ENCODE assay signal across 21 cellular contexts in the genomic region with DNA sequence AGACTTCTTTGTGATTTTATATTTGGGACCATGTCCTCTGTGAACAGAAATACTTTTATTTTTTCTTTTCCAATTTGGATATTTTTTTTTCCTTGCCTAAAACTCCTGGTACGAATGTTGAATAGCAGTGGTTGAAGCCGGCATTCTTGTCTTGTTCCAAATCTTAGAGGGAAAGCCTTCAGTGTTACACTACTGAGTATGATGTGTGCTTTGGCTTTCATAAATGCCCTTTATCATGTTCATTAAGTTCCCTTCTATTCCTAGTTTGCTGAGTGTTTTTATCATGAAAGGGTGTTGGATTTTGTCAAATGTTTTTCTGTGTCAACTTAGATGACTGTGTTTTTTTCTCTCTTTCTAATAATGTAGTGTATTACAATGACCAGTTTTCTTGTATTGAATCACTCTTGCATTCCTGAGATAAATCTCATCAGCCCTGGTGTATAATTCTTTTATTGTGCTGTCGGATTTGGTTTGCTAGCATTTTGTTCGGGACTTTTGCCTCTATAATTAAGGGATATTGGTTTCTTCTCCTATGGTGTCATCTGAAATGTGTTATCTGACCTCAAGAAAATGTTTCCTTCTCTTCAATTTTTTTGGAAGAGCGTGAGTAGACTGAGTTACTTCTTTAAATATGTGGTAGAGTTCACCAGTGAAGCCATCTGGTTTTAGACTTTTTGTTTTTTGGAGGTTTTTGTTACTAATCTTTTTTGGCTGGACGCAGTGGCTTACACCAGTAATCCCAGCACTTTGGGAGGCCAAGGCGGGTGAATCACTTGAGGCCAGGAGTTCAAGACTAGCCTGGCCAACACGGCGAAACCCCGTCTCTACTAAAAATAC. TPM values are rescaled to one million over a fixed set of nuclear protein-coding genes. Genes with fewer than 3 reads are reported as not detected.
A peak's percentile ranks its signal among the peaks of the same experiment; 100 is the strongest.
DNase-seq lines count a peak whose midpoint lies in the region; ATAC-seq and TF ChIP-seq lines count a peak whose summit lies in the region.
"Had no signal": no experiment of that assay in that cellular context is flagged by ENCODE, and none has a peak within 500 bp of the region (broad histone marks: within the 10 kb centered on the region; RNA-seq: fewer than 3 reads in every experiment).

No MANE protein-coding gene starts in this region.

- ATAC-seq in RWPE2 (ENCODE audit: low read depth) (peak; percentile 44; the same call in 1 of the 3 replicates), sciatic nerve (peak; percentile 62), GM18907 (IDR thresholded peaks at IDR 0.05; ENCODE audit: unreplicated experiment) (no peak)
- ATAC-seq in activated naive CD8-positive, alpha-beta T cell treated with anti-CD3 and anti-CD28 coated beads, Interleukin-2, amount 50 U/mL, for 24 hours: no peak
- ATAC-seq: naive thymus-derived CD8-positive, alpha-beta T cell; psoas muscle; stimulated activated memory B cell treated with anti-CD40 and anti-IgM and Interleukin-4, amounts not matched to agents 10 μg/mL and 1 μg/mL and 100 μg/mL, for 72 hours had no signal

- no peaks in the 10 kb centered on the region for H3K9me3 ChIP-seq in RWPE2 (ENCODE audit: severe bottlenecking)
- no peaks in the 10 kb centered on the region for H3K9me3 ChIP-seq in CD8-positive, alpha-beta memory T cell (ENCODE audit: low read length)
- H3K9me3 ChIP-seq: colonic mucosa had no signal

- H3K4me1 Mint-ChIP-seq in activated naive CD8-positive, alpha-beta T cell treated with anti-CD3 and anti-CD28 coated beads, Interleukin-2, amount 50 U/mL, for 24 hours: no peaks in the 10 kb centered on the region
- H3K4me1 Mint-ChIP-seq in CD8-positive, alpha-beta memory T cell: no peaks in the 10 kb centered on the region
- H3K4me1 Mint-ChIP-seq: naive thymus-derived CD8-positive, alpha-beta T cell; stimulated activated memory B cell treated with anti-CD40 and anti-IgM and Interleukin-4, amounts not matched to agents 10 μg/mL and 1 μg/mL and 100 μg/mL, for 72 hours had no signal

- H3K27ac ChIP-seq in RWPE2 (ENCODE audit: poor library complexity, severe bottlenecking): no peak overlapping the region
- no peak overlapping the region for H3K27ac ChIP-seq in CD8-positive, alpha-beta memory T cell (ENCODE audit: low read depth, low read length)
- H3K27ac ChIP-seq: C4-2B, colonic mucosa, psoas muscle, transverse colon had no signal

- no peak overlapping the region for H3K4me3 Mint-ChIP-seq in activated naive CD8-positive, alpha-beta T cell treated with anti-CD3 and anti-CD28 coated beads, Interleukin-2, amount 50 U/mL, for 24 hours
- no peak overlapping the region for H3K4me3 Mint-ChIP-seq in CD8-positive, alpha-beta memory T cell
- H3K4me3 Mint-ChIP-seq: naive thymus-derived CD8-positive, alpha-beta T cell; stimulated activated memory B cell treated with anti-CD40 and anti-IgM and Interleukin-4, amounts not matched to agents 10 μg/mL and 1 μg/mL and 100 μg/mL, for 72 hours had no signal

- POLR2A ChIA-PET in CD8-positive, alpha-beta memory T cell (lab: Charles Lee): no interaction called here

- H3K27me3 ChIP-seq in RWPE2 (ENCODE audit: insufficient read depth, poor library complexity, severe bottlenecking): no peaks in the 10 kb centered on the region
- no peaks in the 10 kb centered on the region for H3K27me3 ChIP-seq in CD8-positive, alpha-beta memory T cell (ENCODE audit: insufficient read depth, low read length, poor library complexity, severe bottlenecking)
- H3K27me3 ChIP-seq: colonic mucosa, heart right ventricle, transverse colon had no signal

- TF ChIP-seq CTCF in RWPE2 (IDR thresholded peaks at IDR 0.05; ENCODE audit: poor library complexity, severe bottlenecking): no peak

- H3K4me3 ChIP-seq in RWPE2 (ENCODE audit: severe bottlenecking): no peak overlapping the region
- H3K4me3 ChIP-seq in CD8-positive, alpha-beta memory T cell (ENCODE audit: low read length): no peak overlapping the region
- H3K4me3 ChIP-seq: colonic mucosa, heart right ventricle, psoas muscle, transverse colon had no signal

- peaks cover 44% of the 10 kb centered on the region for H3K36me3 ChIP-seq in RWPE2 (ENCODE audit: low read depth)
- H3K36me3 ChIP-seq in CD8-positive, alpha-beta memory T cell (ENCODE audit: insufficient read depth, low read length): no peaks in the 10 kb centered on the region
- H3K36me3 ChIP-seq: colonic mucosa had no signal

- intact Hi-C loops in sciatic nerve (cut with DNase I): no loop called here

- no peaks in the 10 kb centered on the region for H3K9me3 Mint-ChIP-seq in activated naive CD8-positive, alpha-beta T cell treated with anti-CD3 and anti-CD28 coated beads, Interleukin-2, amount 50 U/mL, for 24 hours
- no peaks in the 10 kb centered on the region for H3K9me3 Mint-ChIP-seq in CD8-positive, alpha-beta memory T cell
- H3K9me3 Mint-ChIP-seq: naive thymus-derived CD8-positive, alpha-beta T cell; stimulated activated memory B cell treated with anti-CD40 and anti-IgM and Interleukin-4, amounts not matched to agents 10 μg/mL and 1 μg/mL and 100 μg/mL, for 72 hours had no signal

- no peaks in the 10 kb centered on the region for H3K27me3 Mint-ChIP-seq in activated naive CD8-positive, alpha-beta T cell treated with anti-CD3 and anti-CD28 coated beads, Interleukin-2, amount 50 U/mL, for 24 hours
- no peaks in the 10 kb centered on the region for H3K27me3 Mint-ChIP-seq in CD8-positive, alpha-beta memory T cell
- H3K27me3 Mint-ChIP-seq: naive thymus-derived CD8-positive, alpha-beta T cell; stimulated activated memory B cell treated with anti-CD40 and anti-IgM and Interleukin-4, amounts not matched to agents 10 μg/mL and 1 μg/mL and 100 μg/mL, for 72 hours had no signal

- H3K27ac Mint-ChIP-seq in activated naive CD8-positive, alpha-beta T cell treated with anti-CD3 and anti-CD28 coated beads, Interleukin-2, amount 50 U/mL, for 24 hours: no peak overlapping the region
- peak overlapping the region in 3 of 8 donors; percentile 2 to 48 (median 22) for H3K27ac Mint-ChIP-seq in CD8-positive, alpha-beta memory T cell
- H3K27ac Mint-ChIP-seq: naive thymus-derived CD8-positive, alpha-beta T cell; stimulated activated memory B cell treated with anti-CD40 and anti-IgM and Interleukin-4, amounts not matched to agents 10 μg/mL and 1 μg/mL and 100 μg/mL, for 72 hours had no signal

- no peaks in the 10 kb centered on the region for H3K4me1 ChIP-seq in RWPE2 (ENCODE audit: insufficient read depth, poor library complexity, severe bottlenecking)
- H3K4me1 ChIP-seq in CD8-positive, alpha-beta memory T cell (ENCODE audit: insufficient read depth, low read length): no peaks in the 10 kb centered on the region
- H3K4me1 ChIP-seq: colonic mucosa, psoas muscle, transverse colon had no signal

- peaks cover 13% of the 10 kb centered on the region for H3K36me3 Mint-ChIP-seq in activated naive CD8-positive, alpha-beta T cell treated with anti-CD3 and anti-CD28 coated beads, Interleukin-2, amount 50 U/mL, for 24 hours (ENCODE audit: low read depth)
- peaks cover 7 to 31% (median 10%) of the 10 kb centered on the region in 3 donors for H3K36me3 Mint-ChIP-seq in CD8-positive, alpha-beta memory T cell

- DNase-seq in GM03348 (ENCODE audit: low spot score): peak; percentile 59
- DNase-seq in RWPE2 (ENCODE audit: low spot score): no peak
- peak; percentile 85 for DNase-seq in fibroblast of gingiva (ENCODE audit: low read depth)
- no peak for DNase-seq in sciatic nerve (ENCODE audit: low spot score)
- DNase-seq in NCI-H1417 (lab: John Stamatoyannopoulos, UW): no peak
- DNase-seq in activated naive CD8-positive, alpha-beta T cell treated with anti-CD3 and anti-CD28 coated beads, Interleukin-2, amount 50 U/mL, for 24 hours: no peak
- DNase-seq in CD8-positive, alpha-beta memory T cell: no peak
- DNase-seq: activated gamma-delta T cell; colonic mucosa; heart right ventricle; mammary epithelial cell; naive thymus-derived CD8-positive, alpha-beta T cell; NCI-H2081 treated with DMSO at 0.1 percent for 48 hours; NCI-H524; stimulated activated CD4-positive, alpha-beta T cell treated with anti-CD3 and anti-CD28 coated beads, Interleukin-12 subunit alpha, Interleukin-12 subunit beta, amount 100 ng/mL, for 4 hours; T-helper 9 cell; transverse colon had no signal

- CTCF ChIA-PET in CD8-positive, alpha-beta memory T cell (lab: Charles Lee): no interaction called here

RNA-seq across cellular contexts. Expression of a gene that starts 33.3 kb away (rescaled TPM):
- total RNA-seq in sciatic nerve: 32.4 TPM
- under 1 TPM; 0.75 to 0.92 TPM for total RNA-seq in CD8-positive, alpha-beta memory T cell
- polyA plus RNA-seq in CD8-positive, alpha-beta memory T cell: 0.09 TPM

RNA-seq across cellular contexts. Expression of a gene that starts 39.3 kb away (rescaled TPM):
- 74.8 TPM for total RNA-seq in sciatic nerve
- total RNA-seq in CD8-positive, alpha-beta memory T cell: 10 to 100 TPM; 26.9 to 35.6 TPM
- polyA plus RNA-seq in CD8-positive, alpha-beta memory T cell: 7.1 TPM

RNA-seq across cellular contexts. Expression of a gene that starts 43.1 kb away (rescaled TPM):
- not detected for total RNA-seq in sciatic nerve
- total RNA-seq in CD8-positive, alpha-beta memory T cell: not detected
- polyA plus RNA-seq in CD8-positive, alpha-beta memory T cell: not detected
- total RNA-seq: naive thymus-derived CD8-positive, alpha-beta T cell had no signal
- polyA plus RNA-seq: naive thymus-derived CD8-positive, alpha-beta T cell had no signal

RNA-seq across cellular contexts. Expression of a gene that starts 57.8 kb away (rescaled TPM):
- total RNA-seq in sciatic nerve: 60.6 TPM
- 10 to 100 TPM; 28.7 to 29.1 TPM for total RNA-seq in CD8-positive, alpha-beta memory T cell
- polyA plus RNA-seq in CD8-positive, alpha-beta memory T cell: 8.2 TPM

Comparison
In these comparisons a context has a peak if more than half of its experiments do, and no peak if none do; other contexts are left out.
1. DNase-seq: peak in GM03348 (single experiment) and fibroblast of gingiva (single experiment); none in RWPE2 (single experiment), sciatic nerve (single experiment), NCI-H1417 (0 of 3), activated naive CD8-positive, alpha-beta T cell treated with anti-CD3 and anti-CD28 coated beads, Interleukin-2, amount 50 U/mL, for 24 hours (single experiment) and CD8-positive, alpha-beta memory T cell (0 of 5).
2. ATAC-seq: peak in RWPE2 (single experiment) and sciatic nerve (single experiment); none in activated naive CD8-positive, alpha-beta T cell treated with anti-CD3 and anti-CD28 coated beads, Interleukin-2, amount 50 U/mL, for 24 hours (single experiment) and GM18907 (single experiment).
3. RNA of a gene that starts 33.3 kb away (total RNA-seq): 32.4 TPM in sciatic nerve (single experiment); 0.75 to 0.92 TPM in CD8-positive, alpha-beta memory T cell; every median in the first group is over 10 times any median in the second.